Comparison of ENCODE assay signal across 1 cellular context in the genomic region with DNA sequence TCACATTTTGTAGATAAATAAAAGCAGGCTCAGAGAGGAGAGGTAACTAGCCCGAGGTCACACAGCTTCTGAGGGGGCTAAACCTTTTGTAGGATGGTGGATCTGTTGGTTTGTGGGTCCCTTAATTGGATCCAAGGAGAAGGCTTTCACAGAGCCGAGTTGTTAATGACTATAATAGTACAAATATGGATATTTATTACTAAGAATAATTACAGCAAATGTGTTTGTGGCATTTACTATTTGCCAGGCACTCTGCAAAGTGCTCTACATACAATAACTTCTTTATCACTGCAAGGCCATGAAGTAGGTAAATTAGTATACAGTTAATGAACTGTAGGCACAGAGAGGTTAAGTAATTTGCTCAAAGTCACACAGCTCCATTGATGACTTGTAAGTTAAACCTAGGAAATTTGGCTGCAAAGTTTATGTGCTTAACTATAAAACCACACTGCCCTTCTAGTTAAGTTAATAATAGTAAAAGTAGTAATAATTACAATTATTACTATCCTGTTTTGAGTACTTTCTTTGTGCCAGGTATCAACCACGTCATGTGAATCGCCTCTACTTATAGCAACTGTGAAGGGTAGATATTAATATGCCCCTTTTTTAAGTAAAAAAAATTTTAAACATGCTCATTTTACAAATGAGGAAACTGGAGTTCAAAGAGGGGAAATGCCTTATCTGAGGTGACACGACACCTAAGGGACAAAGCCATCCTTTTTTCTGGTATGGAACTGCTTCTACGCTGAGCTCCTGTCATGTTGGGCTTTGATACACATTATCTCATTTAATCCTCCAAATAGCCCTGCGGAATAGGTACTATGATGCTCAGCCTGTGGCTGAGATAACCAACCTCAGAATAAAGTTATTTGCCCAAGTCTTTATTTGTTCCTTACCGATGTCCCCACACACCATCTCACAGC.
TF ChIP-seq lines count a peak whose summit lies in the region.

No MANE protein-coding gene starts in this region.

TF ChIP-seq in HCT116, 20 proteins besides CTCF, POLR2A, EP300 and RAD21 (continued from another document):
- TF ChIP-seq, protein P1, sequence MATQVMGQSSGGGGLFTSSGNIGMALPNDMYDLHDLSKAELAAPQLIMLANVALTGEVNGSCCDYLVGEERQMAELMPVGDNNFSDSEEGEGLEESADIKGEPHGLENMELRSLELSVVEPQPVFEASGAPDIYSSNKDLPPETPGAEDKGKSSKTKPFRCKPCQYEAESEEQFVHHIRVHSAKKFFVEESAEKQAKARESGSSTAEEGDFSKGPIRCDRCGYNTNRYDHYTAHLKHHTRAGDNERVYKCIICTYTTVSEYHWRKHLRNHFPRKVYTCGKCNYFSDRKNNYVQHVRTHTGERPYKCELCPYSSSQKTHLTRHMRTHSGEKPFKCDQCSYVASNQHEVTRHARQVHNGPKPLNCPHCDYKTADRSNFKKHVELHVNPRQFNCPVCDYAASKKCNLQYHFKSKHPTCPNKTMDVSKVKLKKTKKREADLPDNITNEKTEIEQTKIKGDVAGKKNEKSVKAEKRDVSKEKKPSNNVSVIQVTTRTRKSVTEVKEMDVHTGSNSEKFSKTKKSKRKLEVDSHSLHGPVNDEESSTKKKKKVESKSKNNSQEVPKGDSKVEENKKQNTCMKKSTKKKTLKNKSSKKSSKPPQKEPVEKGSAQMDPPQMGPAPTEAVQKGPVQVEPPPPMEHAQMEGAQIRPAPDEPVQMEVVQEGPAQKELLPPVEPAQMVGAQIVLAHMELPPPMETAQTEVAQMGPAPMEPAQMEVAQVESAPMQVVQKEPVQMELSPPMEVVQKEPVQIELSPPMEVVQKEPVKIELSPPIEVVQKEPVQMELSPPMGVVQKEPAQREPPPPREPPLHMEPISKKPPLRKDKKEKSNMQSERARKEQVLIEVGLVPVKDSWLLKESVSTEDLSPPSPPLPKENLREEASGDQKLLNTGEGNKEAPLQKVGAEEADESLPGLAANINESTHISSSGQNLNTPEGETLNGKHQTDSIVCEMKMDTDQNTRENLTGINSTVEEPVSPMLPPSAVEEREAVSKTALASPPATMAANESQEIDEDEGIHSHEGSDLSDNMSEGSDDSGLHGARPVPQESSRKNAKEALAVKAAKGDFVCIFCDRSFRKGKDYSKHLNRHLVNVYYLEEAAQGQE (IDR thresholded peaks at IDR 0.05; ENCODE audit: low read depth) = no peak
- no peak for TF ChIP-seq EZH2phosphoT487 (IDR thresholded peaks at IDR 0.05; ENCODE audit: borderline replicate concordance)
